Comparison of ENCODE assay signal across 20 cellular contexts in genomic region chr2:26843041-26843440, GRCh38. TPM values are rescaled to one million over a fixed set of nuclear protein-coding genes. Genes with fewer than 3 reads are reported as not detected.
A peak's percentile ranks its signal among the peaks of the same experiment; 100 is the strongest.
DNase-seq lines count a peak whose midpoint lies in the region; ATAC-seq and TF ChIP-seq lines count a peak whose summit lies in the region.
"Had no signal": no experiment of that assay in that cellular context is flagged by ENCODE, and none has a peak within 500 bp of the region (broad histone marks: within the 10 kb centered on the region; RNA-seq: fewer than 3 reads in every experiment).

No MANE protein-coding gene starts in this region.

- no peaks in the 10 kb centered on the region for H3K9me3 ChIP-seq in CD4-positive, alpha-beta memory T cell (ENCODE audit: control insufficient read depth in 1 of 2, low read length in 2 of 2)
- H3K9me3 ChIP-seq: BLaER1 had no signal

- H3K4me1 ChIP-seq in CD4-positive, alpha-beta memory T cell (ENCODE audit: insufficient read depth, low read length): peaks cover 18% of the 10 kb centered on the region

- H3K4me3 ChIP-seq in dorsolateral prefrontal cortex: peak overlapping the region in 1 of 59 donors; percentile 24
- no peak overlapping the region for H3K4me3 ChIP-seq in CD4-positive, alpha-beta memory T cell (ENCODE audit: low read length in 2 of 2)
- H3K4me3 ChIP-seq: BLaER1 had no signal

- POLR2A ChIA-PET in CD4-positive, alpha-beta memory T cell (lab: Charles Lee; ENCODE audit: partially characterized antibody): no interaction called here

- H3K27ac ChIP-seq in angular gyrus (ENCODE audit: low read depth, low read length) (peak overlapping the region; percentile 59), dorsolateral prefrontal cortex (peak overlapping the region in 39 of 59 donors; percentile 14 to 93 (median 76))
- no peak overlapping the region for H3K27ac ChIP-seq in CD4-positive, alpha-beta memory T cell (ENCODE audit: low read depth, low read length)
- H3K27ac ChIP-seq: BLaER1 had no signal

- DNase-seq in dorsolateral prefrontal cortex: no peak
- peak; percentile 38 for DNase-seq in medulla oblongata (ENCODE audit: extremely low spot score)
- DNase-seq in superior temporal gyrus (ENCODE audit: extremely low spot score): peak; percentile 54
- DNase-seq in CD4-positive, alpha-beta memory T cell: no peak
- no peak for DNase-seq in NCI-H187 treated with DMSO at 0.1 percent for 48 hours (lab: John Stamatoyannopoulos, UW)
- DNase-seq: 8988T; Calu3; CD8-positive, alpha-beta T cell; DMS79 treated with DMSO at 0.1 percent for 48 hours; GF-D8; GOT3; H7; HFFc6 had no signal

- TF ChIP-seq CTCF in dorsolateral prefrontal cortex (IDR thresholded peaks at IDR 0.05 in 54 of 56, conservative IDR thresholded peaks at IDR 0.05 in 2 of 56; ENCODE audit: low read depth in 1 of 56, partially characterized antibody in 56 of 56): peak in 1 of 56 donors; percentile 8

- intact Hi-C loops in dorsolateral prefrontal cortex (cut with DNase I): loop anchor here (10.0 kb wide), 2 partner anchors 172 to 452 kb away; no protein-coding TSS in a partner anchor
- intact Hi-C loops in CD4-positive, alpha-beta memory T cell (cut with micrococcal nuclease): no loop called here

- H3K4me1 Mint-ChIP-seq in CD4-positive, alpha-beta memory T cell: peaks cover 2 to 14% (median 7%) of the 10 kb centered on the region in 4 donors

- CTCF ChIA-PET in CD4-positive, alpha-beta memory T cell (lab: Charles Lee; ENCODE audit: partially characterized antibody): interaction anchor here (0.7 to 1.0 kb wide), 3 partner anchors 9 to 97 kb away, joined by 3 read pairs; no protein-coding TSS in a partner anchor

- no peak overlapping the region for H3K27ac Mint-ChIP-seq in CD4-positive, alpha-beta memory T cell
- H3K27ac Mint-ChIP-seq: CD14-positive monocyte; CD8-positive, alpha-beta T cell; HFFc6 had no signal

- H3K9me3 Mint-ChIP-seq in CD4-positive, alpha-beta memory T cell: peaks cover 0 to 2% (median 0%) of the 10 kb centered on the region in 8 donors
- H3K9me3 Mint-ChIP-seq: CD8-positive, alpha-beta T cell; HFFc6 had no signal

- H3K4me3 Mint-ChIP-seq in CD4-positive, alpha-beta memory T cell: no peak overlapping the region
- H3K4me3 Mint-ChIP-seq: CD8-positive, alpha-beta T cell; HFFc6 had no signal

- no peak for ATAC-seq in HG03108 (IDR thresholded peaks at IDR 0.05; ENCODE audit: unreplicated experiment)
- ATAC-seq: CD8-positive, alpha-beta T cell; HCT116 had no signal

- H3K27me3 Mint-ChIP-seq in CD4-positive, alpha-beta memory T cell: peaks cover 34 to 39% of the 10 kb centered on the region in 2 donors

- H3K36me3 ChIP-seq in CD4-positive, alpha-beta memory T cell (ENCODE audit: insufficient read depth, low read length): no peaks in the 10 kb centered on the region
- H3K36me3 ChIP-seq: BLaER1 had no signal

- no peaks in the 10 kb centered on the region for H3K36me3 Mint-ChIP-seq in CD4-positive, alpha-beta memory T cell
- H3K36me3 Mint-ChIP-seq: CD14-positive monocyte; CD8-positive, alpha-beta T cell had no signal

- peaks cover 0 to 17% (median 0%) of the 10 kb centered on the region in 45 donors for H3K27me3 ChIP-seq in dorsolateral prefrontal cortex
- peaks cover 31% of the 10 kb centered on the region for H3K27me3 ChIP-seq in CD4-positive, alpha-beta memory T cell (ENCODE audit: insufficient read depth, low read length)

RNA-seq across cellular contexts. Expression of gene DPYSL5, which starts 4.9 kb away (rescaled TPM):
- 100 to 1,000 TPM in 5 of 120 experiments, 10 to 100 TPM in 115; 22.2 to 161 (median 47.4) TPM for total RNA-seq in dorsolateral prefrontal cortex
- not detected for total RNA-seq in CD4-positive, alpha-beta memory T cell
- not detected for polyA plus RNA-seq in CD4-positive, alpha-beta memory T cell
- total RNA-seq: Calu3; CD8-positive, alpha-beta T cell; HFFc6; HT-29 had no signal
- polyA plus RNA-seq: AG04450, CD14-positive monocyte had no signal

RNA-seq across cellular contexts. Expression of gene CENPA, which starts 57.2 kb away (rescaled TPM):
- 1 to 10 TPM in 2 of 120 experiments, under 1 TPM in 16, not detected in 102; 0.29 to 1.2 (median 0.48) TPM for total RNA-seq in dorsolateral prefrontal cortex
- under 1 TPM in 1 of 2 experiments, not detected in 1; 0.32 TPM for total RNA-seq in CD4-positive, alpha-beta memory T cell
- polyA plus RNA-seq in CD4-positive, alpha-beta memory T cell: not detected
- polyA plus RNA-seq: CD14-positive monocyte had no signal

Comparison
In these comparisons a context has a peak if more than half of its experiments do, and no peak if none do; other contexts are left out.
1. DNase-seq: peak in medulla oblongata (single experiment) and superior temporal gyrus (single experiment); none in dorsolateral prefrontal cortex (0 of 10), CD4-positive, alpha-beta memory T cell (0 of 5) and NCI-H187 treated with DMSO at 0.1 percent for 48 hours (single experiment).
2. RNA of gene DPYSL5, which starts 4.9 kb away (total RNA-seq): 22.2 to 161 TPM in dorsolateral prefrontal cortex; not detected in CD4-positive, alpha-beta memory T cell; every median in the first group is over 10 times any median in the second.